8 cellular contexts compared by ENCODE assay signal in the genomic region with DNA sequence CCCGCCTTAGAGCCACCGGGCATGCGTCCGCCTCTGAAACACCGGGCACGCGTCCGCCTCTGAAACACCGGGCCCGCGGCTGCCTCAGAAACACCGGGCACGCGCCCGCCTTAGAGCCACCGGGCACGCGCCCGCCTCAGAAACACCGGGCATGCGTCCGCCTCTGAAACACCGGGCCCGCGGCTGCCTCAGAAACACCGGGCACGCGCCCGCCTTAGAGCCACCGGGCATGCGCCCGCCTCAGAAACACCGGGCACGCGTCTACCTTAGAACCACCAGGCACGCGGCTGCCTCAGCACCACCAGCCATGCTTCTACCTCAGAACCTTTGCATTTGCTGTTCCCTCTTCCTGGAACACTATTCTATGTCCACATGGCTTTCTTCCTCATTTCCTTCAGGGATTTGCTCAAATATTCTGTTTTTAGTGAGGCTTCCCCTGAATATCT. TPM values are rescaled to one million over a fixed set of nuclear protein-coding genes. Genes with fewer than 3 reads are reported as not detected.
DNase-seq lines count a peak whose midpoint lies in the region; TF ChIP-seq lines count a peak whose summit lies in the region.
"Not testable (repeated sequence)": the region's sequence is repeated elsewhere in the genome, so short reads cannot be mapped to it uniquely, and the experiment has no call there.

No MANE protein-coding gene starts in this region.

- H3K9me3 Mint-ChIP-seq in CD14-positive monocyte; endothelial cell (ENCODE audit: unreplicated experiment): not testable (repeated sequence)

- H3K4me1 Mint-ChIP-seq in CD14-positive monocyte: peaks cover 14% of the 10 kb centered on the region
- not testable (repeated sequence) for H3K4me1 Mint-ChIP-seq in endothelial cell (ENCODE audit: unreplicated experiment)

- not testable (repeated sequence) for H3K23ac ChIP-seq in mesendoderm (ENCODE audit: low read length)

- H2BK15ac ChIP-seq in mesendoderm (replicated peaks; ENCODE audit: low read depth): not testable (repeated sequence)

- not testable (repeated sequence) for H4K8ac ChIP-seq in mesendoderm (ENCODE audit: low read depth, low read length)

- H3K18ac ChIP-seq in mesendoderm (ENCODE audit: low read length): not testable (repeated sequence)

- peaks cover 12 to 17% (median 16%) of the 10 kb centered on the region in 3 donors for H3K27me3 Mint-ChIP-seq in CD14-positive monocyte (ENCODE audit: low read depth in 3 of 3)
- H3K27me3 Mint-ChIP-seq in endothelial cell (ENCODE audit: unreplicated experiment): not testable (repeated sequence)

- not testable (repeated sequence) for H3K27me3 ChIP-seq in mesendoderm (ENCODE audit: insufficient read depth, low read length, poor library complexity)

- H3K36me3 Mint-ChIP-seq in CD14-positive monocyte; endothelial cell (ENCODE audit: low read depth, unreplicated experiment): not testable (repeated sequence)

- H2AK5ac ChIP-seq in mesendoderm (ENCODE audit: low read length): not testable (repeated sequence)

- H3K4me1 ChIP-seq in mesendoderm (ENCODE audit: control insufficient read depth, low read depth, low read length): not testable (repeated sequence)

- not testable (repeated sequence) for TF ChIP-seq CTCF in CD14-positive monocyte (IDR thresholded peaks at IDR 0.05); GM20000 (IDR thresholded peaks at IDR 0.05; ENCODE audit: extremely low read depth, missing control alignments); endothelial cell (IDR thresholded peaks at IDR 0.05; ENCODE audit: unreplicated experiment)

- H2BK5ac ChIP-seq in mesendoderm (ENCODE audit: low read length): not testable (repeated sequence)

- H3K9ac ChIP-seq in mesendoderm (ENCODE audit: low read length): peak overlapping the region; percentile 67

- H2BK120ac ChIP-seq in mesendoderm (ENCODE audit: low read depth, low read length): not testable (repeated sequence)

- not testable (repeated sequence) for H3K4ac ChIP-seq in mesendoderm (ENCODE audit: low read depth, low read length)

- not testable (repeated sequence) for H3K79me2 ChIP-seq in mesendoderm (ENCODE audit: control insufficient read depth, insufficient read depth, low read length)

- DNase-seq in CD14-positive monocyte (ENCODE audit: low spot score): not testable (repeated sequence)
- DNase-seq in GM20000 (ENCODE audit: low spot score): peak; percentile 45
- peak; percentile 69 for DNase-seq in KBM-7
- peak; percentile 47 for DNase-seq in OCI-M2 (lab: John Stamatoyannopoulos, UW; ENCODE audit: unreplicated experiment)
- peak; percentile 73 for DNase-seq in activated T-cell treated with anti-CD3 and anti-CD28 coated beads for 24 hours (ENCODE audit: low read depth)
- peak; percentile 54 for DNase-seq in endothelial cell (ENCODE audit: low spot score)
- peak; percentile 72 for DNase-seq in mesendoderm
- DNase-seq in stimulated activated CD4-positive, alpha-beta T cell treated with anti-CD3 and anti-CD28 coated beads, TNF-alpha, amount 100 ng/mL, for 4 hours (ENCODE audit: low read depth in 3 of 3): peak; percentile 50 to 67 (median 54)

- intact Hi-C loops in CD14-positive monocyte (cut with micrococcal nuclease): not testable (repeated sequence)

- H3K27ac ChIP-seq in mesendoderm (ENCODE audit: low read depth, low read length): peak overlapping the region; percentile 8

- H4K5ac ChIP-seq in mesendoderm (ENCODE audit: low read length): peak overlapping the region; percentile 82

- not testable (repeated sequence) for H3K36me3 ChIP-seq in mesendoderm (ENCODE audit: control insufficient read depth, insufficient read depth, low read length)

- H3K4me3 Mint-ChIP-seq in CD14-positive monocyte (peak overlapping the region; percentile 74 to 76), endothelial cell (ENCODE audit: unreplicated experiment) (peak overlapping the region; percentile 89)

- peak overlapping the region in 2 of 7 donors; percentile 69 to 71 for H3K27ac Mint-ChIP-seq in CD14-positive monocyte
- H3K27ac Mint-ChIP-seq in endothelial cell (ENCODE audit: unreplicated experiment): peak overlapping the region; percentile 67

- not testable (repeated sequence) for H3K79me1 ChIP-seq in mesendoderm (ENCODE audit: low read length)

- peak overlapping the region; percentile 89 for H3K56ac ChIP-seq in mesendoderm (ENCODE audit: low read length)

- WGBS in mesendoderm (ENCODE audit: extremely low coverage, insufficient coverage, low lambda C conversion rate): no CpG with 5 or more reads among the region's 37 CpGs

- not testable (repeated sequence) for H3K4me3 ChIP-seq in mesendoderm (ENCODE audit: low read length)

- in situ Hi-C loops in KBM-7 (cut with MboI; ENCODE audit: low pct_unique_long_range_greater_than_20kb, low sequenced_read_pairs): not testable (repeated sequence)

- peak overlapping the region; percentile 56 for H3K4me2 ChIP-seq in mesendoderm (ENCODE audit: low read length)

RNA-seq across cellular contexts. Expression of gene IFRD1, which starts 58.4 kb away (rescaled TPM):
- 10 to 100 TPM; 13.6 to 18.7 TPM for polyA plus RNA-seq in CD14-positive monocyte
- 55.4 TPM for total RNA-seq in endothelial cell (ENCODE audit: unreplicated experiment)
- 55.0 TPM for polyA plus RNA-seq in mesendoderm (2013, experiment 1 of 2)
- polyA plus RNA-seq in mesendoderm (2013, experiment 2 of 2): 57.9 TPM
